Comparison of ENCODE assay signal across 8 cellular contexts in the genomic region with DNA sequence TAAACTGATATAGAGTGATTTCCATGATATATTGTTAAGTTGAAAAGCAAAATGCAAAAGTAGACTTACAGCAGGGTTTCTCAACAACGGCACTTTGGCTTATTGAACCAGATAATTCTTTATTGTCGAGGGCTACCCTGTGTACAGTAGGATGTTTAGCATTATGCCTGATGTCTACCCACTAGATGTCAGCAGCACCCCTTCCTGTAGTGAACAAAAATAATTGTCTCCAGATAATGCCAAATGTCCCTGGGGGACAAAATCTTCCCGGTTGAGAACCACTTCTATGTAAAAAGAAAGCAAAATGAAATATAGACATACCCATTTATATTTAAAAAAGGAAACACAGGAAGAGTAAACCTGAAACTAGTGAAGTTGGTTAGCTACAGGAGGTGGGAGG. TPM values are rescaled to one million over a fixed set of nuclear protein-coding genes. Genes with fewer than 3 reads are reported as not detected.
A peak's percentile ranks its signal among the peaks of the same experiment; 100 is the strongest.
DNase-seq lines count a peak whose midpoint lies in the region; ATAC-seq and TF ChIP-seq lines count a peak whose summit lies in the region.

No MANE protein-coding gene starts in this region.

- H3K27me3 ChIP-seq in brain microvascular endothelial cell (replicated peaks) (no peaks in the 10 kb centered on the region), tibial nerve (no peaks in the 10 kb centered on the region)

- in situ Hi-C loops in KBM-7 (cut with MboI; ENCODE audit: low pct_unique_long_range_greater_than_20kb, low sequenced_read_pairs) (no loop called here), brain microvascular endothelial cell (cut with HindIII; ENCODE audit: low pct_ligation_motif_present, low sequenced_read_pairs) (no loop called here)

- no peak for TF ChIP-seq EP300 in tibial nerve (IDR thresholded peaks at IDR 0.05)

- no peak overlapping the region for H3K4me3 ChIP-seq in brain microvascular endothelial cell (ENCODE audit: low read depth, low read length)
- H3K4me3 ChIP-seq in tibial nerve = no peak overlapping the region

- H3K4me1 Mint-ChIP-seq in endothelial cell (ENCODE audit: unreplicated experiment) = no peaks in the 10 kb centered on the region

- no peaks in the 10 kb centered on the region for H3K27me3 Mint-ChIP-seq in endothelial cell (ENCODE audit: unreplicated experiment)

- no peaks in the 10 kb centered on the region for H3K9me3 Mint-ChIP-seq in endothelial cell (ENCODE audit: unreplicated experiment)

- DNase-seq in ELR (ENCODE audit: low read depth) = peak; percentile 33
- DNase-seq in KBM-7 = peak; percentile 37
- peak; percentile 16 for DNase-seq in brain microvascular endothelial cell
- DNase-seq in tibial nerve (ENCODE audit: low spot score in 2 of 2) = no peak
- no peak for DNase-seq in AML-193 (lab: John Stamatoyannopoulos, UW)
- no peak for DNase-seq in NOMO-1 treated with DMSO at 0.1 percent for 48 hours (lab: John Stamatoyannopoulos, UW; ENCODE audit: unreplicated experiment)
- DNase-seq in endothelial cell (ENCODE audit: low spot score) = no peak

- no peak for TF ChIP-seq POLR2A in tibial nerve (IDR thresholded peaks at IDR 0.05)

- 25 to 27% methylated on average over 3 of the region's 3 CpGs for WGBS in tibial nerve, 2 donors

- peak; percentile 77 for ATAC-seq in GM19397 (IDR thresholded peaks at IDR 0.05; ENCODE audit: unreplicated experiment)

- no peaks in the 10 kb centered on the region for H3K36me3 Mint-ChIP-seq in endothelial cell (ENCODE audit: low read depth, unreplicated experiment)

- no peaks in the 10 kb centered on the region for H3K9me3 ChIP-seq in tibial nerve

- peaks cover 0 to 12% (median 0%) of the 10 kb centered on the region in 4 donors for H3K4me1 ChIP-seq in tibial nerve

- no peak overlapping the region for H3K4me3 Mint-ChIP-seq in endothelial cell (ENCODE audit: unreplicated experiment)

- no peaks in the 10 kb centered on the region for H3K36me3 ChIP-seq in brain microvascular endothelial cell (replicated peaks)
- no peaks in the 10 kb centered on the region for H3K36me3 ChIP-seq in tibial nerve

- no peak overlapping the region for H3K27ac Mint-ChIP-seq in endothelial cell (ENCODE audit: unreplicated experiment)

- H3K27ac ChIP-seq in brain microvascular endothelial cell (no peak overlapping the region), tibial nerve (no peak overlapping the region)

- TF ChIP-seq CTCF in brain microvascular endothelial cell (IDR thresholded peaks at IDR 0.05; ENCODE audit: low read depth, low read length, missing control alignments) (peak; percentile 61), tibial nerve (IDR thresholded peaks at IDR 0.05) (peak in 4 of 5 experiments; percentile 13 to 25 (median 18)), endothelial cell (IDR thresholded peaks at IDR 0.05; ENCODE audit: unreplicated experiment) (no peak)

RNA-seq across cellular contexts. Expression of a gene that starts 32.4 kb away (rescaled TPM):
- total RNA-seq in tibial nerve = 1 to 10 TPM; 4.8 to 8.8 (median 7.7) TPM
- not detected for total RNA-seq in endothelial cell (ENCODE audit: unreplicated experiment)

Comparison
In these comparisons a context has a peak if more than half of its experiments do, and no peak if none do; other contexts are left out.
1. DNase-seq: peak in ELR (single experiment), KBM-7 (single experiment) and brain microvascular endothelial cell (single experiment); none in tibial nerve (0 of 2), AML-193 (0 of 2), NOMO-1 treated with DMSO at 0.1 percent for 48 hours (single experiment) and endothelial cell (single experiment).